ENCODE assay signal across 11 cellular contexts in the genomic region with DNA sequence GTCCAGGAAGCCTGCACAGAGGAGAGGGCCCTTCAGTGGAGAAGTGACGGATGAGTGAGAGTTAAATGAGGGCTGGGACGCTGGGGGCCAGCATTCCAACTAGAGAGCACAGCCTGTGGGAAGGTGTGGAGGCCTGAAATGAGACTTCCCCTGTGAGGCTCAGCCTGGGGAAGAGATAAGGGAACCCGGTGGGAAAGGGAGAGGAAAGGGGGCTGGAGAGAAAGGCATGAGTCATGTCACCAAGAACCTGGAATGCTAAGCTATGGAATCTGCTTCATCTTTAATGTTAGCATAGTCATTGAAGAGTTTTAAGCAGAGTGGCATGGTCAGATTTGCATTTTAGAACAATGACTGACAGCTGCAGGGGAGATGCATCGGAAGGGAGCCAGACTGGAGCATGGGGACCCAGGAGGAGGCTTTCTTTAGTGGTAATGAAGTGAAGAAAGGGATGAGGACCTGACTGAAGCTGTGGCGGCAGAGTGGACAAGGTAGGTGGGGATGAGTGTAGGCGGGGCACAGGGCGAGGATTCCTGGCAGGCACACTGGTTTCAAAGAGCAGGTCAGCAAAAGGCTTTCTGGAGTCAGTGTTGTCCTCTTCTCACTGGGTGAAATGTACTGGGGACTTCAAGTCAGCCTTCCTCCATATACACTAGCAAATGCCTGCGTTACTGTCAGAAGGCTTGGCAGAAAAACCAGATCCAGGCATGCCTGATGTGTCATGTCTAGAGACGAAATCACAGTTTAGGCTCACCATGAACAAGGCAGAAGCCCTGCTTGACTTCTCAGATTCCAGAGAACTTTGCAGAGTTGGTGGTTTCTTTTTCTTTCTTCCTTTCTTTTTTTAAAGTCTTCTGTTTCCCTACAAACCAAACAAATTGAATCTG. TPM values are rescaled to one million over a fixed set of nuclear protein-coding genes. Genes with fewer than 3 reads are reported as not detected.
DNase-seq lines count a peak whose midpoint lies in the region; ATAC-seq and TF ChIP-seq lines count a peak whose summit lies in the region.
"Had no signal": no experiment of that assay in that cellular context is flagged by ENCODE, and none has a peak within 500 bp of the region (broad histone marks: within the 10 kb centered on the region; RNA-seq: fewer than 3 reads in every experiment).

No MANE protein-coding gene starts in this region.

- H3K27me3 ChIP-seq in brain microvascular endothelial cell (replicated peaks) = no peaks in the 10 kb centered on the region
- no peaks in the 10 kb centered on the region for H3K27me3 ChIP-seq in spleen (replicated peaks in 1 of 7)
- H3K27me3 ChIP-seq in colonic mucosa = no peaks in the 10 kb centered on the region

- DNase-seq in HS-27A (ENCODE audit: low read depth) = peak; percentile 15
- peak; percentile 74 for DNase-seq in brain microvascular endothelial cell
- peak; percentile 51 for DNase-seq in hepatic stellate cell (ENCODE audit: low spot score)
- no peak for DNase-seq in spleen
- no peak for DNase-seq in colonic mucosa
- DNase-seq in GM10266 (ENCODE audit: extremely low spot score) = no peak
- no peak for DNase-seq in NCI-H1417 treated with DMSO at 0.1 percent for 48 hours (lab: John Stamatoyannopoulos, UW)
- DNase-seq: GF-D8; NCI-H2081 treated with DMSO at 0.1 percent for 48 hours; stimulated activated CD4-positive, alpha-beta T cell treated with anti-CD3 and anti-CD28 coated beads, Interleukin-1b, Interleukin-23, amount 100 ng/mL, for 48 hours had no signal

- no peaks in the 10 kb centered on the region for H3K9me3 ChIP-seq in spleen
- no peaks in the 10 kb centered on the region for H3K9me3 ChIP-seq in colonic mucosa

- H3K27ac ChIP-seq in brain microvascular endothelial cell (peak overlapping the region; percentile 21), spleen (peak overlapping the region in 5 of 8 donors; percentile 33 to 74 (median 40)), colonic mucosa (no peak overlapping the region)

- WGBS in spleen, 5 donors = 66 to 79% (median 76%) methylated on average over 9 of the region's 9 CpGs

- H3K4me3 ChIP-seq in brain microvascular endothelial cell (ENCODE audit: low read depth, low read length) (no peak overlapping the region), spleen (no peak overlapping the region), colonic mucosa (no peak overlapping the region)

- no peak for TF ChIP-seq POLR2A in spleen (IDR thresholded peaks at IDR 0.05)

- TF ChIP-seq CTCF in brain microvascular endothelial cell (IDR thresholded peaks at IDR 0.05; ENCODE audit: low read depth, low read length, missing control alignments) (no peak), spleen (IDR thresholded peaks at IDR 0.05 in 8 of 11, conservative IDR thresholded peaks at IDR 0.05 in 3 of 11) (no peak), colonic mucosa (IDR thresholded peaks at IDR 0.05) (no peak), GM10266 (IDR thresholded peaks at IDR 0.05; ENCODE audit: control insufficient read depth, insufficient read depth, low read depth, missing control alignments) (no peak)

- ATAC-seq in GM19467 (IDR thresholded peaks at IDR 0.05; ENCODE audit: unreplicated experiment) = no peak

- intact Hi-C loops in spleen (cut with DNase I; ENCODE audit: low total_unique reads) (loop anchor here (10.0 kb wide), 1 partner anchor 72 kb away; no protein-coding TSS in a partner anchor), colonic mucosa (cut with DNase I) (no loop called here)

- H3K4me1 ChIP-seq in spleen (peaks cover 4 to 94% (median 38%) of the 10 kb centered on the region in 6 donors), colonic mucosa (no peaks in the 10 kb centered on the region)

- no peak overlapping the region for H3K9ac ChIP-seq in colonic mucosa (ENCODE audit: low read depth in 2 of 2, low read length in 2 of 2)

- H3K36me3 ChIP-seq in brain microvascular endothelial cell (replicated peaks) (no peaks in the 10 kb centered on the region), spleen (no peaks in the 10 kb centered on the region), colonic mucosa (no peaks in the 10 kb centered on the region)

- in situ Hi-C loops in brain microvascular endothelial cell (cut with HindIII; ENCODE audit: low pct_ligation_motif_present, low sequenced_read_pairs) = no loop called here

RNA-seq across cellular contexts. Expression of gene RGL1, which starts 8.0 kb away (rescaled TPM):
- 100 to 1,000 TPM in 4 of 7 donors, 10 to 100 TPM in 3; 66.7 to 126 (median 102) TPM for total RNA-seq in spleen
- polyA plus RNA-seq in spleen = 10 to 100 TPM; 14.3 to 30.2 (median 14.8) TPM
- total RNA-seq in colonic mucosa = 1 to 10 TPM; 4.0 to 9.5 TPM

Comparison
In these comparisons a context has a peak if more than half of its experiments do, and no peak if none do; other contexts are left out.
1. DNase-seq: peak in HS-27A (single experiment), brain microvascular endothelial cell (single experiment) and hepatic stellate cell (single experiment); none in spleen (single experiment), colonic mucosa (single experiment), GM10266 (single experiment) and NCI-H1417 treated with DMSO at 0.1 percent for 48 hours (single experiment).
2. RNA of gene RGL1, which starts 8.0 kb away (total RNA-seq): 66.7 to 126 TPM in spleen; 4.0 to 9.5 TPM in colonic mucosa; every median in the first group is over 4 times any median in the second.